10 cellular contexts compared by ENCODE assay signal in genomic region chr18:36149514-36150289, GRCh38.
DNase-seq lines count a peak whose midpoint lies in the region; ATAC-seq lines count a peak whose summit lies in the region.
"Had no signal": no experiment of that assay in that cellular context is flagged by ENCODE, and none has a peak within 500 bp of the region (broad histone marks: within the 10 kb centered on the region; RNA-seq: fewer than 3 reads in every experiment).

No MANE protein-coding gene starts in this region.

- ATAC-seq in GM21529 (IDR thresholded peaks at IDR 0.05; ENCODE audit: unreplicated experiment): peak; percentile 97
- peak; percentile 97 for ATAC-seq in HG03159 (IDR thresholded peaks at IDR 0.05; ENCODE audit: unreplicated experiment)
- ATAC-seq: gastrocnemius medialis had no signal

- DNase-seq in NOMO-1 treated with DMSO at 0.1 percent for 48 hours (lab: John Stamatoyannopoulos, UW; ENCODE audit: unreplicated experiment) (peak; percentile 18), NOMO-1 treated with dmso at 0.1 percent for 144 hours (lab: John Stamatoyannopoulos, UW; ENCODE audit: unreplicated experiment) (no peak), germinal center (ENCODE audit: low spot score) (peak; percentile 57), NCI-H2107 treated with DMSO at 0.1 percent for 48 hours (lab: John Stamatoyannopoulos, UW; ENCODE audit: unreplicated experiment) (no peak), HCEC 1CT (no peak)
- no peak for DNase-seq in activated CD8-positive, alpha-beta memory T cell treated with anti-CD3 and anti-CD28 coated beads for 24 hours
- DNase-seq: gastrocnemius medialis, small intestine had no signal

Comparison
In these comparisons a context has a peak if more than half of its experiments do, and no peak if none do; other contexts are left out.
1. DNase-seq: peak in NOMO-1 treated with DMSO at 0.1 percent for 48 hours (single experiment) and germinal center (single experiment); none in NOMO-1 treated with dmso at 0.1 percent for 144 hours (single experiment), activated CD8-positive, alpha-beta memory T cell treated with anti-CD3 and anti-CD28 coated beads for 24 hours (single experiment), NCI-H2107 treated with DMSO at 0.1 percent for 48 hours (single experiment) and HCEC 1CT (single experiment).